In the genomic region with DNA sequence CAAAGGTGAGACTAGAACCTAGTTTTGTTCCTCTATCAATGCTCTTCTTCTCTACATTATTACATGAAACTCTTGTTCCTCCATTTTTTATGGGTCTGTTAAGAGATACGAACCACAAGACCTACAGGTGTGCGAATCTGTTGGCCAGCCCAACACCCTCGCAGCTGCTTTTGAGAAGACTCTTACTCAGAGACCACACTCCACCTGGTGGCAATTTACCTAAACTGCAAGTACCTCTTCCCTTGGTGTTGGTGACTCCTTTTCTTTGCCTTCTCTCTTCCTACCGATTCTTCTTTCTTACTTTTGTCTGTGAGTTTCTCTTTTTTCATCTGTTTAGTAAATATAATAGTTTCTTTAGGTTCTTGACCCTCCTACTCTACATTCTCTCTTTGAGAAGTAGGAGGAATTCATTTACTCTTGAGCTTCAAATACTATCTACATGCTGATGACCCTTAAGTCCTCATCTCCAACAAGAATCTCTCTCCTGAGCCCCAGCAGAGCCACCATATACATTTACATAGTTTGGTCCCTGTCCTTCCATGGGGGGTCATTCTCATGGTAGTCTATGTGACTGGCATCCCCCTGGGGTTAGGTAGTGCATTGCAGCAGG, we compare ENCODE assay signal across 8 cellular contexts.
A peak's percentile ranks its signal among the peaks of the same experiment; 100 is the strongest.
DNase-seq lines count a peak whose midpoint lies in the region; ATAC-seq, FAIRE-seq and TF ChIP-seq lines count a peak whose summit lies in the region.

No MANE protein-coding gene starts in this region.

- no peak overlapping the region for H2BK5ac ChIP-seq in neuronal stem cell (ENCODE audit: low read length)

- H3K9me3 ChIP-seq in gastrocnemius medialis (no peaks in the 10 kb centered on the region), neuronal stem cell (replicated peaks in 1 of 2; ENCODE audit: control insufficient read depth in 2 of 2, insufficient read depth in 1 of 2, low read depth in 1 of 2, low read length in 2 of 2) (no peaks in the 10 kb centered on the region)

- peak; percentile 45 for FAIRE-seq in H54 (lab: Jason Lieb, UNC)

- TF ChIP-seq POLR2A in H54 (IDR thresholded peaks at IDR 0.05; ENCODE audit: low read depth, low read length) (no peak), gastrocnemius medialis (IDR thresholded peaks at IDR 0.05) (no peak)

- no peak overlapping the region for H3K9ac ChIP-seq in neuronal stem cell (ENCODE audit: low read depth, low read length, poor library complexity)

- no peak overlapping the region for H3K4me3 ChIP-seq in GM12864 (ENCODE audit: low read depth, low read length)
- H3K4me3 ChIP-seq in LNCaP clone FGC (ENCODE audit: low read depth, low read length): no peak overlapping the region
- H3K4me3 ChIP-seq in gastrocnemius medialis: no peak overlapping the region
- no peak overlapping the region for H3K4me3 ChIP-seq in neuronal stem cell (ENCODE audit: low read length in 2 of 2)

- no peaks in the 10 kb centered on the region for H3K79me1 ChIP-seq in neuronal stem cell (ENCODE audit: low read depth, low read length)

- no peak overlapping the region for H2BK120ac ChIP-seq in neuronal stem cell (ENCODE audit: low read depth, low read length)

- H3K27me3 ChIP-seq in gastrocnemius medialis (no peaks in the 10 kb centered on the region), neuronal stem cell (ENCODE audit: control insufficient read depth in 3 of 3, insufficient read depth in 3 of 3, low read depth in 1 of 3, low read length in 3 of 3) (peaks cover 0 to 3% (median 0%) of the 10 kb centered on the region in 3 experiments)

- H2AFZ ChIP-seq in neuronal stem cell (ENCODE audit: low read length): no peak overlapping the region

- no peaks in the 10 kb centered on the region for H3K4me1 ChIP-seq in gastrocnemius medialis
- H3K4me1 ChIP-seq in neuronal stem cell (ENCODE audit: control insufficient read depth in 2 of 2, insufficient read depth in 1 of 2, low read depth in 1 of 2, low read length in 2 of 2): peaks cover 3 to 9% of the 10 kb centered on the region in 2 donors

- no peak overlapping the region for H2BK15ac ChIP-seq in neuronal stem cell (ENCODE audit: low read length)

- TF ChIP-seq CTCF in GM12864 (IDR thresholded peaks at IDR 0.05; ENCODE audit: low read depth, low read length, missing control alignments): peak; percentile 78
- peak; percentile 81 for TF ChIP-seq CTCF in LNCaP clone FGC (IDR thresholded peaks at IDR 0.05; ENCODE audit: control insufficient read depth, extremely low read depth, insufficient read depth)
- peak; percentile 61 to 81 (median 75) for TF ChIP-seq CTCF in gastrocnemius medialis (IDR thresholded peaks at IDR 0.05 in 4 of 5, conservative IDR thresholded peaks at IDR 0.05 in 1 of 5)

- ATAC-seq in left cardiac atrium (peak; percentile 67 to 79), gastrocnemius medialis (peak; percentile 81 to 84)

- DNase-seq in GM12864 (ENCODE audit: low read depth): peak; percentile 52
- peak; percentile 11 for DNase-seq in H54 (ENCODE audit: insufficient read length, low spot score)
- peak; percentile 67 for DNase-seq in LNCaP clone FGC (ENCODE audit: low read depth)
- DNase-seq in SK-MEL-5 (ENCODE audit: low read depth, low spot score): peak; percentile 80
- DNase-seq in activated naive CD4-positive, alpha-beta T cell treated with anti-CD3 and anti-CD28 coated beads, Interleukin-2, amount 50 U/mL, for 16 hours: peak; percentile 59
- DNase-seq in left cardiac atrium: peak; percentile 34
- peak; percentile 39 to 46 for DNase-seq in gastrocnemius medialis
- no peak for DNase-seq in neuronal stem cell (ENCODE audit: low spot score)

- intact Hi-C loops in left cardiac atrium (cut with DNase I): loop anchor here (1.0 to 10.0 kb wide), 3 partner anchors 48 to 395 kb away; no protein-coding TSS in a partner anchor
- intact Hi-C loops in gastrocnemius medialis (cut with DNase I; ENCODE audit: low total_unique reads): loop anchor here (1.0 kb wide), 1 partner anchor 394 kb away; no protein-coding TSS in a partner anchor

- H3K18ac ChIP-seq in neuronal stem cell (ENCODE audit: low read length): no peak overlapping the region

- in situ Hi-C loops in SK-MEL-5 (cut with HindIII; ENCODE audit: low pct_unique_long_range_greater_than_20kb, low sequenced_read_pairs): no loop called here
- in situ Hi-C loops in gastrocnemius medialis (cut with MboI; ENCODE audit: low sequenced_read_pairs in 4 of 4): loop anchor here (5.0 to 10.0 kb wide), 4 partner anchors 278 to 395 kb away; no protein-coding TSS in a partner anchor

- no peak overlapping the region for H2BK12ac ChIP-seq in neuronal stem cell (ENCODE audit: low read length)

- H3K4ac ChIP-seq in neuronal stem cell (ENCODE audit: low read length): no peak overlapping the region

- no peak overlapping the region for H3K23ac ChIP-seq in neuronal stem cell (ENCODE audit: low read depth, low read length, poor library complexity)

- no peak overlapping the region for H4K91ac ChIP-seq in neuronal stem cell (ENCODE audit: low read depth, low read length, poor library complexity)

- no peak overlapping the region for H3K4me2 ChIP-seq in neuronal stem cell (ENCODE audit: insufficient read depth, low read length, poor library complexity, severe bottlenecking)

- no peak overlapping the region for H3K14ac ChIP-seq in neuronal stem cell (ENCODE audit: low read length)

- H3K36me3 ChIP-seq in gastrocnemius medialis (no peaks in the 10 kb centered on the region), neuronal stem cell (replicated peaks in 1 of 2; ENCODE audit: control insufficient read depth in 2 of 2, insufficient read depth in 2 of 2, low read length in 2 of 2) (no peaks in the 10 kb centered on the region)

- no peak overlapping the region for H2AK5ac ChIP-seq in neuronal stem cell (ENCODE audit: low read depth, low read length)

- H4K8ac ChIP-seq in neuronal stem cell (ENCODE audit: low read depth, low read length): no peak overlapping the region

- WGBS in neuronal stem cell (ENCODE audit: extremely low coverage in 2 of 2, insufficient read length in 2 of 2, insufficient replicate concordance in 1 of 2), 2 donors: no CpG with 5 or more reads among the region's 4 CpGs

- H3K27ac ChIP-seq in gastrocnemius medialis: no peak overlapping the region
- no peak overlapping the region for H3K27ac ChIP-seq in neuronal stem cell (replicated peaks; ENCODE audit: low read length)
